ENCODE assay signal across 15 cellular contexts in the genomic region with DNA sequence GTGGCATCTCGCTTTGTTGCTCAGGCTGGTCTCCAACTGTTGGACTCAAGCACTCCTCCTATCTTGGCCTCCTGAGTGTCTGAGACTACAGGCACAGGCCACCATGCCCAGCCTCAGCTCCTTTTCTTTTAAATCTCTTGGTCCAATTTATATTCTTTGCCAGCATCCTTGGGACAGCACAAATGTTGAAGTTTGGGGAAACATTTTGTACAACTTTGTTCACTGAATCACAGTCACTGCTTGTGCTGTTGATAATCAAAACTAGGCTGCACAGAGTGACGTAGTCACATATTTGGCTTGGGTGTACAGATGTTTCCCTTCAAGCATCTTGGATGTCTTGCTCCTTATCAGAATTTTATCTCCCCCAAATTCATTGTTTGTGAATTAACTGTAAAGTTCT. TPM values are rescaled to one million over a fixed set of nuclear protein-coding genes. Genes with fewer than 3 reads are reported as not detected.
A peak's percentile ranks its signal among the peaks of the same experiment; 100 is the strongest.
DNase-seq lines count a peak whose midpoint lies in the region; TF ChIP-seq lines count a peak whose summit lies in the region.
"Had no signal": no experiment of that assay in that cellular context is flagged by ENCODE, and none has a peak within 500 bp of the region (broad histone marks: within the 10 kb centered on the region; RNA-seq: fewer than 3 reads in every experiment).

No MANE protein-coding gene starts in this region.

- H3K4me3 ChIP-seq in adipocyte (ENCODE audit: low read length) (peak overlapping the region; percentile 31), fibroblast of the aortic adventitia (ENCODE audit: low read depth, low read length) (no peak overlapping the region), vagina (no peak overlapping the region), colonic mucosa (no peak overlapping the region)
- H3K4me3 ChIP-seq: GM23338 had no signal

- DNase-seq in adipocyte (ENCODE audit: low read depth) (peak; percentile 62), fibroblast of the aortic adventitia (ENCODE audit: low read depth) (peak; percentile 96), mucosa of gallbladder (ENCODE audit: low spot score) (peak; percentile 29), vagina (ENCODE audit: extremely low spot score in 2 of 2) (no peak), colonic mucosa (no peak), NCI-H2029 (lab: John Stamatoyannopoulos, UW) (no peak)
- no peak for DNase-seq in activated CD4-positive, alpha-beta T cell treated with anti-CD3 and anti-CD28 coated beads, Interleukin-2, amount 50 U/mL, for 4 hours
- DNase-seq: activated CD4-positive, alpha-beta memory T cell treated with anti-CD3 and anti-CD28 coated beads, Interleukin-2, amount 10 ng/mL, durations not matched to agents 7 days and 5 days; activated T-cell treated with anti-CD3 and anti-CD28 coated beads, Interleukin-2, amount 50 U/mL, for 72 hours; CD8-positive, alpha-beta T cell; naive B cell; NCI-H446 treated with DMSO at 0.1 percent for 48 hours; posterior cingulate gyrus; stimulated activated naive CD8-positive, alpha-beta T cell treated with anti-CD3 and anti-CD28 coated beads, Interleukin-15, amount 100 ng/mL, for 72 hours had no signal

- peak overlapping the region; percentile 61 for H3K27ac ChIP-seq in vagina
- no peak overlapping the region for H3K27ac ChIP-seq in colonic mucosa

- H3K36me3 ChIP-seq in adipocyte (ENCODE audit: control insufficient read depth, insufficient read depth, low read length, severe bottlenecking) (no peaks in the 10 kb centered on the region), vagina (no peaks in the 10 kb centered on the region), colonic mucosa (no peaks in the 10 kb centered on the region)

- no peak for TF ChIP-seq POLR2A in vagina (IDR thresholded peaks at IDR 0.05)

- intact Hi-C loops in vagina (cut with DNase I) (no loop called here), colonic mucosa (cut with DNase I) (no loop called here)

- H3K9ac ChIP-seq in adipocyte (ENCODE audit: low read length) (peak overlapping the region; percentile 28), colonic mucosa (ENCODE audit: low read depth in 2 of 2, low read length in 2 of 2) (no peak overlapping the region)

- H3K9me3 ChIP-seq in adipocyte (ENCODE audit: control insufficient read depth, low read length) (no peaks in the 10 kb centered on the region), vagina (no peaks in the 10 kb centered on the region), colonic mucosa (no peaks in the 10 kb centered on the region)

- H3K4me1 ChIP-seq in adipocyte (ENCODE audit: control insufficient read depth, insufficient read depth, low read length) (peaks cover 51% of the 10 kb centered on the region), vagina (peaks cover 27% of the 10 kb centered on the region), colonic mucosa (no peaks in the 10 kb centered on the region)

- H3K27me3 ChIP-seq in adipocyte (replicated peaks; ENCODE audit: control insufficient read depth, insufficient read depth, low read length) (no peaks in the 10 kb centered on the region), vagina (no peaks in the 10 kb centered on the region), colonic mucosa (no peaks in the 10 kb centered on the region)

- TF ChIP-seq CTCF in fibroblast of the aortic adventitia (IDR thresholded peaks at IDR 0.05; ENCODE audit: insufficient read depth, low read length) (no peak), vagina (IDR thresholded peaks at IDR 0.05) (no peak), colonic mucosa (IDR thresholded peaks at IDR 0.05) (no peak)

RNA-seq across cellular contexts. Expression of gene CARMIL1, which starts 17.8 kb away (rescaled TPM):
- total RNA-seq in fibroblast of the aortic adventitia (ENCODE audit: low replicate concordance) (23.9 and 38.7 TPM in 2 replicates), mucosa of gallbladder (38.6 TPM), vagina (19.6 TPM), colonic mucosa (10 to 100 TPM; 38.6 to 50.2 TPM)

Comparison
In these comparisons a context has a peak if more than half of its experiments do, and no peak if none do; other contexts are left out.
1. DNase-seq: peak in adipocyte (single experiment), fibroblast of the aortic adventitia (single experiment) and mucosa of gallbladder (single experiment); none in vagina (0 of 2), activated CD4-positive, alpha-beta T cell treated with anti-CD3 and anti-CD28 coated beads, Interleukin-2, amount 50 U/mL, for 4 hours (0 of 2), colonic mucosa (single experiment) and NCI-H2029 (single experiment).